In genomic region chr16:68528686-68529379, GRCh38 we compare ENCODE assay signal across 9 cellular contexts. TPM values are rescaled to one million over a fixed set of nuclear protein-coding genes. Genes with fewer than 3 reads are reported as not detected.
DNase-seq lines count a peak whose midpoint lies in the region; ATAC-seq, FAIRE-seq and TF ChIP-seq lines count a peak whose summit lies in the region.
"Had no signal": no experiment of that assay in that cellular context is flagged by ENCODE, and none has a peak within 500 bp of the region (broad histone marks: within the 10 kb centered on the region; RNA-seq: fewer than 3 reads in every experiment).

No MANE protein-coding gene starts in this region.

- TF ChIP-seq POLR2A in stomach (IDR thresholded peaks at IDR 0.05) = no peak

- POLR2A ChIA-PET in Caco-2 (lab: Charles Lee) = interaction anchor here (0.5 to 0.6 kb wide), 2 partner anchors 208 to 214 kb away, joined by 4 read pairs; partner anchors contain the start of gene CDH1

- H3K27ac ChIP-seq in neural progenitor cell (no peak overlapping the region), stomach (peak overlapping the region in 1 of 5 donors; percentile 43)

- H3F3A ChIP-seq in neural progenitor cell (ENCODE audit: low read depth) = peaks cover 9% of the 10 kb centered on the region

- H3K4me1 ChIP-seq in Caco-2 = no peaks in the 10 kb centered on the region
- H3K4me1 ChIP-seq in neural progenitor cell = peaks cover 7% of the 10 kb centered on the region
- peaks cover 11 to 28% (median 26%) of the 10 kb centered on the region in 4 donors for H3K4me1 ChIP-seq in stomach

- H3K36me3 Mint-ChIP-seq in Caco-2 (ENCODE audit: insufficient read depth, unreplicated experiment) (peaks cover 33% of the 10 kb centered on the region), neural progenitor cell (peaks cover 23% of the 10 kb centered on the region)

- no peaks in the 10 kb centered on the region for H4K20me1 ChIP-seq in neural progenitor cell (ENCODE audit: low read depth)

- H3K27me3 Mint-ChIP-seq in Caco-2 (ENCODE audit: insufficient read depth, unreplicated experiment) (no peaks in the 10 kb centered on the region), neural progenitor cell (ENCODE audit: insufficient read depth, low read depth) (peaks cover 8% of the 10 kb centered on the region)

- H3K9me3 ChIP-seq in Caco-2 (peaks cover 6% of the 10 kb centered on the region; the same call in 1 of the 2 replicates), neural progenitor cell (ENCODE audit: low read depth) (peaks cover 4% of the 10 kb centered on the region), stomach (no peaks in the 10 kb centered on the region)

- intact Hi-C loops in Caco-2 (cut with micrococcal nuclease; ENCODE audit: unreplicated experiment) (loop anchor here (1.0 to 2.0 kb wide), 8 partner anchors 64 to 596 kb away; partner anchors contain the start of gene CDH3), stomach (cut with DNase I; ENCODE audit: low total_unique reads) (no loop called here)

- H3K9ac ChIP-seq in neural progenitor cell = no peak overlapping the region

- H3K4me1 Mint-ChIP-seq in Caco-2 (ENCODE audit: low read depth, unreplicated experiment) (peaks cover 9% of the 10 kb centered on the region), neural progenitor cell (peaks cover 13% of the 10 kb centered on the region)

- H3K36me3 ChIP-seq in Caco-2 (ENCODE audit: control insufficient read depth, insufficient read depth, low read length) (no peaks in the 10 kb centered on the region), neural progenitor cell (peaks cover 6% of the 10 kb centered on the region), stomach (no peaks in the 10 kb centered on the region)

- DNase-seq in Caco-2 (peak; percentile 88 to 94), LoVo (ENCODE audit: low spot score) (peak; percentile 91), RCC 7860 (ENCODE audit: low spot score) (peak; percentile 64), activated T-helper 1 cell treated with Interleukin-2 at 50 U/mL for 16 hours (ENCODE audit: low read depth) (peak; percentile 80), fibroblast of peridontal ligament (ENCODE audit: extremely low read depth) (peak; percentile 74), neural progenitor cell (ENCODE audit: low spot score) (peak; percentile 91), stomach (peak; percentile 90)

- H3K4me2 ChIP-seq in neural progenitor cell = no peak overlapping the region

- CTCF ChIA-PET in Caco-2 (lab: Charles Lee) = interaction anchor here (0.6 to 2.7 kb wide), 30 partner anchors 8 to 345 kb away, joined by 3 to 24 read pairs (median 5); partner anchors contain the start of genes CDH1, CDH3, SMPD3 and ZFP90

- H3K27ac Mint-ChIP-seq in Caco-2 (ENCODE audit: unreplicated experiment) = peak overlapping the region; percentile 86
- no peak overlapping the region for H3K27ac Mint-ChIP-seq in neural progenitor cell

- 14 to 20% (median 17%) methylated on average over 27 to 29 of the region's 29 CpGs for WGBS in stomach, 5 donors

- peaks cover 14% of the 10 kb centered on the region for H3K79me2 ChIP-seq in neural progenitor cell (ENCODE audit: low read depth)

- H3K4me3 Mint-ChIP-seq in Caco-2 (ENCODE audit: unreplicated experiment) = peak overlapping the region; percentile 83
- peak overlapping the region; percentile 88 for H3K4me3 Mint-ChIP-seq in neural progenitor cell

- H2AFZ ChIP-seq in neural progenitor cell (replicated peaks) = no peak overlapping the region

- no peak for FAIRE-seq in RCC 7860 (lab: Jason Lieb, UNC)
- FAIRE-seq: colon had no signal

- no peak for TF ChIP-seq EP300 in stomach (IDR thresholded peaks at IDR 0.05)

- H3K4me3 ChIP-seq in Caco-2 (ENCODE audit: low read depth, low read length) (peak overlapping the region; percentile 95), neural progenitor cell (no peak overlapping the region), stomach (peak overlapping the region in 3 of 4 donors; percentile 2 to 23 (median 9))

- TF ChIP-seq CTCF in Caco-2 (IDR thresholded peaks at IDR 0.05; ENCODE audit: insufficient read depth in 1 of 2, low read depth in 1 of 2, low read length in 1 of 2, severe bottlenecking in 1 of 2, unreplicated experiment in 1 of 2) (peak; percentile 98), neural progenitor cell (IDR thresholded peaks at IDR 0.05) (peak; percentile 91), stomach (IDR thresholded peaks at IDR 0.05) (peak in 5 of 7 experiments; percentile 84 to 97 (median 91))

- ATAC-seq in GM21737 (IDR thresholded peaks at IDR 0.05; ENCODE audit: unreplicated experiment) = peak; percentile 60

- no TSS peak for BruUV-seq in Caco-2 (replicated peaks; lab: Mats Ljungman, UMichigan)

- no peaks in the 10 kb centered on the region for H3K27me3 ChIP-seq in Caco-2 (replicated peaks; ENCODE audit: control insufficient read depth, insufficient read depth, low read length)
- H3K27me3 ChIP-seq in neural progenitor cell = peaks cover 17% of the 10 kb centered on the region
- no peaks in the 10 kb centered on the region for H3K27me3 ChIP-seq in stomach

- H3K9me3 Mint-ChIP-seq in Caco-2 (ENCODE audit: unreplicated experiment) = peaks cover 21% of the 10 kb centered on the region
- peaks cover 36% of the 10 kb centered on the region for H3K9me3 Mint-ChIP-seq in neural progenitor cell

RNA-seq across cellular contexts. Expression of gene ZFP90, which starts 10.3 kb away (rescaled TPM):
- 16.5 and 23.2 TPM in 2 replicates for total RNA-seq in Caco-2 (2022)
- total RNA-seq in neural progenitor cell (ENCODE audit: low replicate concordance) = 63.6 and 69.1 TPM in 2 replicates
- 10 to 100 TPM; 12.9 to 28.1 (median 17.5) TPM for total RNA-seq in stomach
- 1 to 10 TPM; 6.2 to 9.0 (median 6.8) TPM for polyA plus RNA-seq in stomach
